In genomic region chr7:55130079-55130476, GRCh38 we compare ENCODE assay signal across 10 cellular contexts.
DNase-seq lines count a peak whose midpoint lies in the region; TF ChIP-seq lines count a peak whose summit lies in the region.
"Had no signal": no experiment of that assay in that cellular context is flagged by ENCODE, and none has a peak within 500 bp of the region (broad histone marks: within the 10 kb centered on the region; RNA-seq: fewer than 3 reads in every experiment).

No MANE protein-coding gene starts in this region.

- no peaks in the 10 kb centered on the region for H3K9me3 ChIP-seq in GM23248 (ENCODE audit: low read depth)

- H3K27ac ChIP-seq in GM23248 = peak overlapping the region; percentile 99

- H3K4me3 ChIP-seq in GM23248 = no peak overlapping the region

- 49 to 50% methylated on average over 5 of the region's 5 CpGs for WGBS in GM23248 (ENCODE audit: low coverage in 1 of 2, low lambda C conversion rate in 2 of 2, missing lambda C conversion rate in 2 of 2), 2 experiments

- in situ Hi-C loops in GM23248 (cut with MboI) = no loop called here

- peaks cover 19% of the 10 kb centered on the region for H3K9me3 Mint-ChIP-seq in glutamatergic neuron (ENCODE audit: unreplicated experiment)
- H3K9me3 Mint-ChIP-seq: activated naive CD8-positive, alpha-beta T cell treated with anti-CD3 and anti-CD28 coated beads, Interleukin-2, amount 10 ng/mL, durations not matched to agents 7 days and 5 days; T-helper 1 cell treated with Interleukin-12 subunit alpha and Interleukin-12 subunit beta and Interleukin-4 antibody, amounts not matched to agents 30 μg/mL and 1 μg/mL, for 36 hours had no signal

- DNase-seq in GM23248 = peak; percentile 58
- peak; percentile 17 for DNase-seq in SK-N-DZ (ENCODE audit: low spot score)
- DNase-seq in glutamatergic neuron = no peak
- peak; percentile 84 for DNase-seq in renal cortical epithelial cell (ENCODE audit: low read depth)
- DNase-seq in iPS-NIHi11 (ENCODE audit: low spot score) = no peak
- DNase-seq in NCI-H446 (lab: John Stamatoyannopoulos, UW) = no peak
- no peak for DNase-seq in GDM1 (lab: John Stamatoyannopoulos, UW)
- no peak for DNase-seq in NCI-H2029 treated with DMSO at 0.1 percent for 48 hours (lab: John Stamatoyannopoulos, UW)
- DNase-seq: activated naive CD8-positive, alpha-beta T cell treated with anti-CD3 and anti-CD28 coated beads, Interleukin-2, amount 10 ng/mL, durations not matched to agents 7 days and 5 days had no signal

- H3K79me2 ChIP-seq in GM23248 (ENCODE audit: insufficient read depth) = peaks cover 61% of the 10 kb centered on the region

- H3K4me1 Mint-ChIP-seq in glutamatergic neuron (ENCODE audit: low read depth, unreplicated experiment) = peaks cover 50% of the 10 kb centered on the region
- H3K4me1 Mint-ChIP-seq: activated naive CD8-positive, alpha-beta T cell treated with anti-CD3 and anti-CD28 coated beads, Interleukin-2, amount 10 ng/mL, durations not matched to agents 7 days and 5 days had no signal

- H3K27ac Mint-ChIP-seq in glutamatergic neuron (ENCODE audit: unreplicated experiment) = peak overlapping the region; percentile 88
- H3K27ac Mint-ChIP-seq: activated naive CD8-positive, alpha-beta T cell treated with anti-CD3 and anti-CD28 coated beads, Interleukin-2, amount 10 ng/mL, durations not matched to agents 7 days and 5 days; T-helper 1 cell treated with Interleukin-12 subunit alpha and Interleukin-12 subunit beta and Interleukin-4 antibody, amounts not matched to agents 30 μg/mL and 1 μg/mL, for 36 hours had no signal

- H3K4me2 ChIP-seq in GM23248 (ENCODE audit: unreplicated experiment) = peak overlapping the region; percentile 27

- no peaks in the 10 kb centered on the region for H4K20me1 ChIP-seq in GM23248 (ENCODE audit: insufficient read depth)

- peaks cover 27% of the 10 kb centered on the region for H3K27me3 Mint-ChIP-seq in glutamatergic neuron (ENCODE audit: unreplicated experiment)
- H3K27me3 Mint-ChIP-seq: activated naive CD8-positive, alpha-beta T cell treated with anti-CD3 and anti-CD28 coated beads, Interleukin-2, amount 10 ng/mL, durations not matched to agents 7 days and 5 days had no signal

- peak overlapping the region; percentile 74 for H3K9ac ChIP-seq in GM23248

- no peaks in the 10 kb centered on the region for H3K36me3 ChIP-seq in GM23248 (ENCODE audit: low read depth)

- H3K4me1 ChIP-seq in GM23248 (ENCODE audit: insufficient read depth) = peaks cover 94% of the 10 kb centered on the region

- H3F3A ChIP-seq in GM23248 (ENCODE audit: insufficient read depth) = peaks cover 88% of the 10 kb centered on the region

- H3K36me3 Mint-ChIP-seq in glutamatergic neuron (ENCODE audit: unreplicated experiment) = no peaks in the 10 kb centered on the region
- H3K36me3 Mint-ChIP-seq: activated naive CD8-positive, alpha-beta T cell treated with anti-CD3 and anti-CD28 coated beads, Interleukin-2, amount 10 ng/mL, durations not matched to agents 7 days and 5 days had no signal

- no peak for TF ChIP-seq CTCF in glutamatergic neuron (IDR thresholded peaks at IDR 0.05; ENCODE audit: partially characterized antibody, unreplicated experiment)

- peak overlapping the region; percentile 63 for H3K4me3 Mint-ChIP-seq in glutamatergic neuron (ENCODE audit: unreplicated experiment)
- H3K4me3 Mint-ChIP-seq: activated naive CD8-positive, alpha-beta T cell treated with anti-CD3 and anti-CD28 coated beads, Interleukin-2, amount 10 ng/mL, durations not matched to agents 7 days and 5 days; T-helper 1 cell treated with Interleukin-12 subunit alpha and Interleukin-12 subunit beta and Interleukin-4 antibody, amounts not matched to agents 30 μg/mL and 1 μg/mL, for 36 hours had no signal

- H2AFZ ChIP-seq in GM23248 = no peak overlapping the region

- H3K9me2 ChIP-seq in GM23248 (ENCODE audit: insufficient read depth) = no peaks in the 10 kb centered on the region

- no peaks in the 10 kb centered on the region for H3K27me3 ChIP-seq in GM23248 (replicated peaks; ENCODE audit: insufficient read depth)

Comparison
In these comparisons a context has a peak if more than half of its experiments do, and no peak if none do; other contexts are left out.
1. DNase-seq: peak in GM23248 (single experiment), SK-N-DZ (single experiment) and renal cortical epithelial cell (single experiment); none in glutamatergic neuron (single experiment), iPS-NIHi11 (single experiment), NCI-H446 (0 of 2), GDM1 (single experiment) and NCI-H2029 treated with DMSO at 0.1 percent for 48 hours (single experiment).